ENCODE assay signal across 18 cellular contexts in the genomic region with DNA sequence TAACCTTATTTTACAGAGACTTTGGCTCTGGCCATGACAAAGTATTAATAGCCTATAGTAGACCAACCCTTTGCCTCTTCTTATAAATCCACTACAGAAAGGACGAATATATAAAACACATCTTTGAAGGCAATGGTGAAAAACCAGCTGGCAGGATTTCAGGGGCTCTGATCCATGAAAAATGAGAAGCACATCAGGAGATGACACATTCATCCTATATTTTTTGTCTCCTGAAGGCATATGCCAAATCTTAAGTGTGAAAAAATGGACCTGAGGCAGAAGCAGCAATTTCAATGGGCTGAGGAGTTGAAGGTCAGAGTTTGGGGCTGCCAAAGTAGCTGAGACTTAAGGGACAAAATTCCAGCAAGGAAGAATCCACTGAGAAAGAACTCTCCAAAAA. TPM values are rescaled to one million over a fixed set of nuclear protein-coding genes. Genes with fewer than 3 reads are reported as not detected.
DNase-seq lines count a peak whose midpoint lies in the region; FAIRE-seq and TF ChIP-seq lines count a peak whose summit lies in the region.
"Had no signal": no experiment of that assay in that cellular context is flagged by ENCODE, and none has a peak within 500 bp of the region (broad histone marks: within the 10 kb centered on the region; RNA-seq: fewer than 3 reads in every experiment).

No MANE protein-coding gene starts in this region.

- no peak overlapping the region for H3K4me3 Mint-ChIP-seq in CD8-positive, alpha-beta memory T cell
- no peak overlapping the region for H3K4me3 Mint-ChIP-seq in IgD-negative memory B cell
- H3K4me3 Mint-ChIP-seq: T-helper 2 cell treated with Interferon-gamma antibody and Interleukin-4, amounts not matched to agents 5 μg/mL and 100 μg/mL, for 36 hours had no signal

- TF ChIP-seq CTCF in astrocyte of the spinal cord (IDR thresholded peaks at IDR 0.05; ENCODE audit: low read depth, low read length) = no peak
- no peak for TF ChIP-seq CTCF in osteoblast (IDR thresholded peaks at IDR 0.05; ENCODE audit: extremely low read depth, low read depth, low read length)

- peak overlapping the region in 5 of 8 donors; percentile 17 to 66 (median 50) for H3K27ac Mint-ChIP-seq in CD8-positive, alpha-beta memory T cell
- H3K27ac Mint-ChIP-seq in IgD-negative memory B cell = peak overlapping the region in 2 of 3 donors; percentile 29 to 53
- H3K27ac Mint-ChIP-seq: T-helper 2 cell treated with Interferon-gamma antibody and Interleukin-4, amounts not matched to agents 5 μg/mL and 100 μg/mL, for 36 hours had no signal

- H3K27me3 ChIP-seq in CD8-positive, alpha-beta memory T cell (ENCODE audit: insufficient read depth, low read length, poor library complexity, severe bottlenecking) = no peaks in the 10 kb centered on the region
- H3K27me3 ChIP-seq in osteoblast (ENCODE audit: insufficient read depth, low read length) = no peaks in the 10 kb centered on the region
- H3K27me3 ChIP-seq: BLaER1, breast epithelium, upper lobe of left lung had no signal

- no peaks in the 10 kb centered on the region for H3K9me3 ChIP-seq in CD8-positive, alpha-beta memory T cell (ENCODE audit: low read length)
- H3K9me3 ChIP-seq in osteoblast (ENCODE audit: low read depth, low read length) = no peaks in the 10 kb centered on the region
- H3K9me3 ChIP-seq: BLaER1, breast epithelium, upper lobe of left lung had no signal

- H3K4me1 ChIP-seq in CD8-positive, alpha-beta memory T cell (ENCODE audit: insufficient read depth, low read length) = no peaks in the 10 kb centered on the region
- peaks cover 22% of the 10 kb centered on the region for H3K4me1 ChIP-seq in osteoblast (ENCODE audit: insufficient read depth, low read length)
- H3K4me1 ChIP-seq: breast epithelium had no signal

- H3K27me3 Mint-ChIP-seq in CD8-positive, alpha-beta memory T cell = no peaks in the 10 kb centered on the region
- H3K27me3 Mint-ChIP-seq in IgD-negative memory B cell = no peaks in the 10 kb centered on the region

- H3K4me1 Mint-ChIP-seq in CD8-positive, alpha-beta memory T cell = peaks cover 36 to 58% (median 49%) of the 10 kb centered on the region in 3 donors
- H3K4me1 Mint-ChIP-seq in IgD-negative memory B cell = peaks cover 24 to 30% (median 26%) of the 10 kb centered on the region in 3 donors

- no peak for FAIRE-seq in GM19239 (lab: Jason Lieb, UNC)

- CTCF ChIA-PET in CD8-positive, alpha-beta memory T cell (lab: Charles Lee) = interaction anchor here (1.0 to 2.4 kb wide), 2 partner anchors 9 to 21 kb away, joined by 3 to 5 read pairs; no protein-coding TSS in a partner anchor

- in situ Hi-C loops in astrocyte of the spinal cord (cut with HindIII; ENCODE audit: low sequenced_read_pairs) = no loop called here

- no peak overlapping the region for H2AFZ ChIP-seq in osteoblast (ENCODE audit: low read length)

- DNase-seq in CD8-positive, alpha-beta memory T cell = no peak
- DNase-seq in astrocyte of the spinal cord (ENCODE audit: low read depth, low spot score) (peak; percentile 15), osteoblast (ENCODE audit: insufficient read length, low spot score, missing footprints) (peak; percentile 62), HuH-7.5 (ENCODE audit: low spot score) (no peak), GM19239 (ENCODE audit: insufficient read length, low spot score) (no peak), NCI-H1048 (lab: John Stamatoyannopoulos, UW) (no peak)
- DNase-seq in activated CD8-positive, alpha-beta memory T cell treated with anti-CD3 and anti-CD28 coated beads, Interleukin-2, amount 50 U/mL, for 4 hours = no peak
- DNase-seq: activated effector memory CD4-positive, alpha-beta T cell treated with Interleukin-2 at 50 U/mL for 16 hours; effector memory CD4-positive, alpha-beta T cell; foreskin melanocyte; NCI-H1417; NCI-H510A; posterior cingulate gyrus; upper lobe of left lung had no signal

- H3K36me3 Mint-ChIP-seq in CD8-positive, alpha-beta memory T cell = peaks cover 0 to 37% (median 3%) of the 10 kb centered on the region in 3 donors
- peaks cover 7% of the 10 kb centered on the region for H3K36me3 Mint-ChIP-seq in IgD-negative memory B cell

- peaks cover 83% of the 10 kb centered on the region for H3K79me2 ChIP-seq in osteoblast (ENCODE audit: insufficient read depth, low read length)

- H4K20me1 ChIP-seq in osteoblast (ENCODE audit: insufficient read depth, low read length) = peaks cover 26% of the 10 kb centered on the region

- peak overlapping the region; percentile 40 for H3K4me2 ChIP-seq in osteoblast (ENCODE audit: insufficient read depth, low read length)
- H3K4me2 ChIP-seq: BLaER1 had no signal

- H3K4me3 ChIP-seq in CD8-positive, alpha-beta memory T cell (ENCODE audit: low read length) = no peak overlapping the region
- no peak overlapping the region for H3K4me3 ChIP-seq in astrocyte of the spinal cord (ENCODE audit: low read depth, low read length)
- no peak overlapping the region for H3K4me3 ChIP-seq in osteoblast (ENCODE audit: insufficient read depth, low read length)
- H3K4me3 ChIP-seq: BLaER1, breast epithelium, upper lobe of left lung had no signal

- no peaks in the 10 kb centered on the region for H3K9me3 Mint-ChIP-seq in CD8-positive, alpha-beta memory T cell
- H3K9me3 Mint-ChIP-seq in IgD-negative memory B cell = no peaks in the 10 kb centered on the region
- H3K9me3 Mint-ChIP-seq: T-helper 2 cell treated with Interferon-gamma antibody and Interleukin-4, amounts not matched to agents 5 μg/mL and 100 μg/mL, for 36 hours had no signal

- no peaks in the 10 kb centered on the region for H3K36me3 ChIP-seq in CD8-positive, alpha-beta memory T cell (ENCODE audit: insufficient read depth, low read length)
- no peaks in the 10 kb centered on the region for H3K36me3 ChIP-seq in osteoblast (ENCODE audit: insufficient read depth, low read length)
- H3K36me3 ChIP-seq: breast epithelium, upper lobe of left lung had no signal

- no peak overlapping the region for H3K27ac ChIP-seq in CD8-positive, alpha-beta memory T cell (ENCODE audit: low read depth, low read length)
- peak overlapping the region; percentile 80 for H3K27ac ChIP-seq in osteoblast (ENCODE audit: low read depth, low read length)
- H3K27ac ChIP-seq: BLaER1, breast epithelium, upper lobe of left lung had no signal

- POLR2A ChIA-PET in CD8-positive, alpha-beta memory T cell (lab: Charles Lee) = interaction anchor here (0.7 kb wide), 1 partner anchor 42 kb away, joined by 3 read pairs; no protein-coding TSS in a partner anchor

RNA-seq across cellular contexts. Expression of gene RNF216, which starts 14.4 kb away (rescaled TPM):
- total RNA-seq in CD8-positive, alpha-beta memory T cell = 10 to 100 TPM; 43.4 to 44.3 TPM
- polyA plus RNA-seq in CD8-positive, alpha-beta memory T cell = 42.8 TPM
- 31.6 TPM for polyA plus RNA-seq in IgD-negative memory B cell
- total RNA-seq in osteoblast = 51.0 and 51.4 TPM in 2 replicates

Comparison
In these comparisons a context has a peak if more than half of its experiments do, and no peak if none do; other contexts are left out.
1. DNase-seq: peak in astrocyte of the spinal cord (single experiment) and osteoblast (single experiment); none in CD8-positive, alpha-beta memory T cell (0 of 5), HuH-7.5 (single experiment), activated CD8-positive, alpha-beta memory T cell treated with anti-CD3 and anti-CD28 coated beads, Interleukin-2, amount 50 U/mL, for 4 hours (single experiment), GM19239 (single experiment) and NCI-H1048 (single experiment).